Comparison of ENCODE assay signal across 33 cellular contexts in genomic region chr21:43313939-43314405, GRCh38.
A peak's percentile ranks its signal among the peaks of the same experiment; 100 is the strongest.
DNase-seq lines count a peak whose midpoint lies in the region; ATAC-seq and TF ChIP-seq lines count a peak whose summit lies in the region.
"Had no signal": no experiment of that assay in that cellular context is flagged by ENCODE, and none has a peak within 500 bp of the region (broad histone marks: within the 10 kb centered on the region; RNA-seq: fewer than 3 reads in every experiment).

No MANE protein-coding gene starts in this region.

- TF ChIP-seq CTCF in brain (conservative IDR thresholded peaks at IDR 0.05) = no peak

- H3K4me3 Mint-ChIP-seq in activated CD8-positive, alpha-beta memory T cell treated with anti-CD3 and anti-CD28 coated beads, Interleukin-2, amount 10 ng/mL, durations not matched to agents 7 days and 5 days = no peak overlapping the region
- no peak overlapping the region for H3K4me3 Mint-ChIP-seq in brain
- H3K4me3 Mint-ChIP-seq in stimulated activated effector memory CD8-positive, alpha-beta T cell treated with anti-CD3 and anti-CD28 coated beads, Interleukin-12 subunit alpha, Interleukin-12 subunit beta, amount 100 ng/mL, for 72 hours = no peak overlapping the region
- H3K4me3 Mint-ChIP-seq: activated T-cell treated with anti-CD3 and anti-CD28 coated beads, Interleukin-2, amount 50 U/mL, for 72 hours; CD8-positive, alpha-beta memory T cell; stimulated activated naive B cell treated with anti-CD40 and anti-IgM and Interleukin-4, amounts not matched to agents 10 μg/mL and 1 μg/mL and 100 μg/mL, for 72 hours had no signal

- no peak for DNase-seq in activated CD8-positive, alpha-beta memory T cell treated with anti-CD3 and anti-CD28 coated beads, Interleukin-2, amount 10 ng/mL, durations not matched to agents 7 days and 5 days
- DNase-seq in activated CD8-positive, alpha-beta memory T cell treated with anti-CD3 and anti-CD28 coated beads, Interleukin-2, amount 50 U/mL, for 4 hours = no peak
- no peak for DNase-seq in stimulated activated effector memory CD8-positive, alpha-beta T cell treated with anti-CD3 and anti-CD28 coated beads, Interleukin-12 subunit alpha, Interleukin-12 subunit beta, amount 100 ng/mL, for 72 hours (ENCODE audit: low spot score in 2 of 2)
- DNase-seq in DMS153 treated with DMSO at 0.1 percent for 48 hours (lab: John Stamatoyannopoulos, UW; ENCODE audit: unreplicated experiment) = no peak
- no peak for DNase-seq in NCI-H2081 (lab: John Stamatoyannopoulos, UW)
- DNase-seq: activated CD4-positive, alpha-beta T cell treated with anti-CD3 and anti-CD28 coated beads for 4 hours; activated naive CD4-positive, alpha-beta T cell; activated T-cell treated with anti-CD3 and anti-CD28 coated beads, Interleukin-2, amount 50 U/mL, for 72 hours; adrenal gland; CD8-positive, alpha-beta memory T cell; cerebellar nuclear complex; DMS 273 treated with DMSO at 0.1 percent for 48 hours; EL; head of caudate nucleus; midbrain; MV-4-11; naive thymus-derived CD4-positive, alpha-beta T cell; NCI-H1436; NCI-H2081 treated with DMSO at 0.1 percent for 48 hours; NCI-H226; NCI-H69; nucleus accumbens; SJCRH30; stimulated activated CD4-positive, alpha-beta T cell treated with anti-CD3 and anti-CD28 coated beads, Interleukin-15, amount 100 ng/mL, for 24 hours; stimulated activated CD4-positive, alpha-beta T cell treated with anti-CD3 and anti-CD28 coated beads, Interleukin-4, amount 100 ng/mL, for 4 hours; stimulated activated naive B cell treated with anti-CD40 and anti-IgM and Interleukin-4, amounts not matched to agents 10 μg/mL and 1 μg/mL and 100 μg/mL, for 72 hours; SW 1271; T1000 had no signal

- peaks cover 8% of the 10 kb centered on the region for H3K27me3 Mint-ChIP-seq in activated CD8-positive, alpha-beta memory T cell treated with anti-CD3 and anti-CD28 coated beads, Interleukin-2, amount 10 ng/mL, durations not matched to agents 7 days and 5 days
- peaks cover 5% of the 10 kb centered on the region for H3K27me3 Mint-ChIP-seq in brain

- H3K27ac Mint-ChIP-seq in activated CD8-positive, alpha-beta memory T cell treated with anti-CD3 and anti-CD28 coated beads, Interleukin-2, amount 10 ng/mL, durations not matched to agents 7 days and 5 days = peak overlapping the region; percentile 63
- H3K27ac Mint-ChIP-seq in brain = peak overlapping the region in 3 of 5 experiments; percentile 69 to 89 (median 76)
- peak overlapping the region; percentile 69 for H3K27ac Mint-ChIP-seq in stimulated activated effector memory CD8-positive, alpha-beta T cell treated with anti-CD3 and anti-CD28 coated beads, Interleukin-12 subunit alpha, Interleukin-12 subunit beta, amount 100 ng/mL, for 72 hours
- H3K27ac Mint-ChIP-seq: activated T-cell treated with anti-CD3 and anti-CD28 coated beads, Interleukin-2, amount 50 U/mL, for 72 hours; stimulated activated naive B cell treated with anti-CD40 and anti-IgM and Interleukin-4, amounts not matched to agents 10 μg/mL and 1 μg/mL and 100 μg/mL, for 72 hours had no signal

- H3K4me1 Mint-ChIP-seq in activated CD8-positive, alpha-beta memory T cell treated with anti-CD3 and anti-CD28 coated beads, Interleukin-2, amount 10 ng/mL, durations not matched to agents 7 days and 5 days = peaks cover 49% of the 10 kb centered on the region
- peaks cover 43% of the 10 kb centered on the region for H3K4me1 Mint-ChIP-seq in brain
- H3K4me1 Mint-ChIP-seq in stimulated activated effector memory CD8-positive, alpha-beta T cell treated with anti-CD3 and anti-CD28 coated beads, Interleukin-12 subunit alpha, Interleukin-12 subunit beta, amount 100 ng/mL, for 72 hours = peaks cover 22% of the 10 kb centered on the region

- peaks cover 1% of the 10 kb centered on the region for H3K36me3 Mint-ChIP-seq in activated CD8-positive, alpha-beta memory T cell treated with anti-CD3 and anti-CD28 coated beads, Interleukin-2, amount 10 ng/mL, durations not matched to agents 7 days and 5 days
- no peaks in the 10 kb centered on the region for H3K36me3 Mint-ChIP-seq in brain
- no peaks in the 10 kb centered on the region for H3K36me3 Mint-ChIP-seq in stimulated activated effector memory CD8-positive, alpha-beta T cell treated with anti-CD3 and anti-CD28 coated beads, Interleukin-12 subunit alpha, Interleukin-12 subunit beta, amount 100 ng/mL, for 72 hours
- H3K36me3 Mint-ChIP-seq: CD8-positive, alpha-beta memory T cell had no signal

- H3K9me3 Mint-ChIP-seq in activated CD8-positive, alpha-beta memory T cell treated with anti-CD3 and anti-CD28 coated beads, Interleukin-2, amount 10 ng/mL, durations not matched to agents 7 days and 5 days (ENCODE audit: low read depth) = no peaks in the 10 kb centered on the region
- H3K9me3 Mint-ChIP-seq in brain = peaks cover 7 to 20% (median 14%) of the 10 kb centered on the region in 5 experiments
- no peaks in the 10 kb centered on the region for H3K9me3 Mint-ChIP-seq in stimulated activated effector memory CD8-positive, alpha-beta T cell treated with anti-CD3 and anti-CD28 coated beads, Interleukin-12 subunit alpha, Interleukin-12 subunit beta, amount 100 ng/mL, for 72 hours

- no peak for ATAC-seq in activated CD8-positive, alpha-beta memory T cell treated with anti-CD3 and anti-CD28 coated beads, Interleukin-2, amount 10 ng/mL, durations not matched to agents 7 days and 5 days
- ATAC-seq in GM21723 (IDR thresholded peaks at IDR 0.05; ENCODE audit: unreplicated experiment) (peak; percentile 41), HG02798 (IDR thresholded peaks at IDR 0.05; ENCODE audit: poor library complexity, unreplicated experiment) (no peak)
- peak; percentile 38 for ATAC-seq in stimulated activated effector memory CD8-positive, alpha-beta T cell treated with anti-CD3 and anti-CD28 coated beads, Interleukin-12 subunit alpha, Interleukin-12 subunit beta, amount 100 ng/mL, for 72 hours
- ATAC-seq: activated T-cell treated with anti-CD3 and anti-CD28 coated beads, Interleukin-2, amount 50 U/mL, for 72 hours; esophagus mucosa; naive thymus-derived CD4-positive, alpha-beta T cell; Panc1 had no signal

- CTCF ChIA-PET in activated CD8-positive, alpha-beta memory T cell treated with anti-CD3 and anti-CD28 coated beads, Interleukin-2, amount 10 ng/mL, durations not matched to agents 7 days and 5 days (lab: Charles Lee) = no interaction called here

Comparison
In these comparisons a context has a peak if more than half of its experiments do, and no peak if none do; other contexts are left out.
1. ATAC-seq: peak in GM21723 (single experiment) and stimulated activated effector memory CD8-positive, alpha-beta T cell treated with anti-CD3 and anti-CD28 coated beads, Interleukin-12 subunit alpha, Interleukin-12 subunit beta, amount 100 ng/mL, for 72 hours (single experiment); none in activated CD8-positive, alpha-beta memory T cell treated with anti-CD3 and anti-CD28 coated beads, Interleukin-2, amount 10 ng/mL, durations not matched to agents 7 days and 5 days (single experiment) and HG02798 (single experiment).
2. Peak in every context shown above with its lines, with median percentiles within 50 percentile points of each other: H3K27ac Mint-ChIP-seq.